17 cellular contexts compared by ENCODE assay signal in the genomic region with DNA sequence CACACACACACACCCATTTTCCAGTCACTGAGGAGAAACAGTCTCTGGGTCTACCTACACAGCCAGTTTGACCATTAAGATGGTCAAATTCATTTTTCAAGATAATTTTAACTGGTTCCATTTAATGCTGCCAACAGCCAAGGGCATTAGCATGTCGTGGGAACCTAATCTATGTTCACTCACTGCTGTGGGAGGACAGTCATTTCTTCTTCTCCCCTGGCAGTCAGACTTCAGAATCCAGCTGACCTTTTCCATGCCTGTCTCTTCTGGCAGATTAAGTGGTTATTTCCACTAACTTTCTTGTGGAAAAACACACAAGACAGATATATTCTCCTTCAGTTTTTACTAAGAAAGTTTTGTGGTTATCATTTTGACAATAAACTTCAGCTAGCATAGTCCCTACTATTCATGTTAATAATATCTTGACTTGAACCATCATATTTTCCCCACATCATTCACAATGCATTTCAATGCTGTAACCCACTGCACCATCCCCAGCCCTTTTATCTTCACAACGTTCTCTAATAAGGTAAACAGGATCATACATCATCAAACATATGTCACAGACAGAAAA.
DNase-seq lines count a peak whose midpoint lies in the region; ATAC-seq and TF ChIP-seq lines count a peak whose summit lies in the region.
"Had no signal": no experiment of that assay in that cellular context is flagged by ENCODE, and none has a peak within 500 bp of the region (broad histone marks: within the 10 kb centered on the region; RNA-seq: fewer than 3 reads in every experiment).

No MANE protein-coding gene starts in this region.

- ATAC-seq in activated CD4-positive, CD25-positive, alpha-beta regulatory T cell treated with anti-CD3 and anti-CD28 coated beads, Interleukin-2, amount 50 U/mL, for 24 hours: peak; percentile 83 to 86
- peak; percentile 38 for ATAC-seq in HG02610 (IDR thresholded peaks at IDR 0.05; ENCODE audit: unreplicated experiment)
- ATAC-seq in activated naive CD8-positive, alpha-beta T cell treated with anti-CD3 and anti-CD28 coated beads, Interleukin-2, amount 10 ng/mL, durations not matched to agents 7 days and 5 days (ENCODE audit: low read depth): peak; percentile 9

- TF ChIP-seq RAD21 in neural cell (conservative IDR thresholded peaks at IDR 0.05): no peak

- no peaks in the 10 kb centered on the region for H3K9me2 ChIP-seq in neural cell (ENCODE audit: insufficient read depth, low read length)

- H3K36me3 ChIP-seq in neural cell (ENCODE audit: insufficient read depth, low read length): no peaks in the 10 kb centered on the region

- no peaks in the 10 kb centered on the region for H3F3A ChIP-seq in neural cell (ENCODE audit: insufficient read depth, low read length, poor library complexity, severe bottlenecking)

- H3K9ac ChIP-seq in neural cell (ENCODE audit: low read length): no peak overlapping the region
- H3K9ac ChIP-seq: GM23248 had no signal

- H3K4me3 ChIP-seq in neural cell (ENCODE audit: low read length): no peak overlapping the region
- H3K4me3 ChIP-seq: GM23248 had no signal

- H3K27ac ChIP-seq in neural cell (ENCODE audit: low read length): peak overlapping the region; percentile 4
- H3K27ac ChIP-seq: GM23248, RWPE1 had no signal

- no peak for TF ChIP-seq EP300 in neural cell (conservative IDR thresholded peaks at IDR 0.05; ENCODE audit: poor library complexity, severe bottlenecking)

- no peaks in the 10 kb centered on the region for H3K9me3 ChIP-seq in neural cell (ENCODE audit: low read length)

- H3K36me3 Mint-ChIP-seq in activated naive CD8-positive, alpha-beta T cell treated with anti-CD3 and anti-CD28 coated beads, Interleukin-2, amount 10 ng/mL, durations not matched to agents 7 days and 5 days: peaks cover 86% of the 10 kb centered on the region
- H3K36me3 Mint-ChIP-seq in glutamatergic neuron (ENCODE audit: unreplicated experiment) (no peaks in the 10 kb centered on the region), progenitor cell of endocrine pancreas (ENCODE audit: insufficient read depth) (no peaks in the 10 kb centered on the region)

- H3K4me2 ChIP-seq in neural cell (ENCODE audit: low read length): peak overlapping the region; percentile 12

- TF ChIP-seq CTCF in neural cell (IDR thresholded peaks at IDR 0.05; ENCODE audit: poor library complexity, severe bottlenecking) (no peak), glutamatergic neuron (IDR thresholded peaks at IDR 0.05; ENCODE audit: partially characterized antibody, unreplicated experiment) (no peak), progenitor cell of endocrine pancreas (IDR thresholded peaks at IDR 0.05; ENCODE audit: unreplicated experiment) (no peak)

- H3K4me1 Mint-ChIP-seq in activated naive CD8-positive, alpha-beta T cell treated with anti-CD3 and anti-CD28 coated beads, Interleukin-2, amount 10 ng/mL, durations not matched to agents 7 days and 5 days: peaks cover 52% of the 10 kb centered on the region
- H3K4me1 Mint-ChIP-seq in glutamatergic neuron (ENCODE audit: low read depth, unreplicated experiment) (peaks cover 10% of the 10 kb centered on the region), progenitor cell of endocrine pancreas (ENCODE audit: low read depth) (peaks cover 35% of the 10 kb centered on the region)

- no peak for DNase-seq in activated CD4-positive, CD25-positive, alpha-beta regulatory T cell treated with anti-CD3 and anti-CD28 coated beads, Interleukin-2, amount 50 U/mL, for 72 hours
- DNase-seq in activated naive CD8-positive, alpha-beta T cell treated with anti-CD3 and anti-CD28 coated beads, Interleukin-2, amount 10 ng/mL, durations not matched to agents 7 days and 5 days: no peak
- DNase-seq in glutamatergic neuron (no peak), NAMALWA (ENCODE audit: low spot score) (no peak), progenitor cell of endocrine pancreas (ENCODE audit: low spot score, unreplicated experiment) (no peak)
- DNase-seq: 8988T, COR-L47, erythroblast, GF-D8, GM23248, MM.1S, NCI-H2081 treated with DMSO at 0.1 percent for 48 hours, NCI-H82 had no signal

- H4K20me1 ChIP-seq in neural cell (ENCODE audit: insufficient read depth): no peaks in the 10 kb centered on the region

- H3K27ac Mint-ChIP-seq in activated naive CD8-positive, alpha-beta T cell treated with anti-CD3 and anti-CD28 coated beads, Interleukin-2, amount 10 ng/mL, durations not matched to agents 7 days and 5 days: peak overlapping the region; percentile 96
- H3K27ac Mint-ChIP-seq in glutamatergic neuron (ENCODE audit: unreplicated experiment) (no peak overlapping the region), progenitor cell of endocrine pancreas (no peak overlapping the region)

- POLR2A ChIA-PET in activated naive CD8-positive, alpha-beta T cell treated with anti-CD3 and anti-CD28 coated beads, Interleukin-2, amount 10 ng/mL, durations not matched to agents 7 days and 5 days (lab: Charles Lee): interaction anchor here (0.6 to 32.0 kb wide), 19 partner anchors 8 to 546 kb away, joined by 3 to 652 read pairs (median 5); partner anchors contain the start of gene DAD1

- no peak overlapping the region for H2AFZ ChIP-seq in neural cell (ENCODE audit: low read depth, low read length)
- H2AFZ ChIP-seq: GM23248 had no signal

- peak overlapping the region; percentile 91 for H3K4me3 Mint-ChIP-seq in activated naive CD8-positive, alpha-beta T cell treated with anti-CD3 and anti-CD28 coated beads, Interleukin-2, amount 10 ng/mL, durations not matched to agents 7 days and 5 days
- H3K4me3 Mint-ChIP-seq in glutamatergic neuron (ENCODE audit: unreplicated experiment) (no peak overlapping the region), progenitor cell of endocrine pancreas (ENCODE audit: low read depth) (no peak overlapping the region)

- H3K79me2 ChIP-seq in neural cell (replicated peaks; ENCODE audit: insufficient read depth, low read length): no peaks in the 10 kb centered on the region

- no peaks in the 10 kb centered on the region for H3K27me3 Mint-ChIP-seq in activated naive CD8-positive, alpha-beta T cell treated with anti-CD3 and anti-CD28 coated beads, Interleukin-2, amount 10 ng/mL, durations not matched to agents 7 days and 5 days
- peaks cover 4% of the 10 kb centered on the region for H3K27me3 Mint-ChIP-seq in glutamatergic neuron (ENCODE audit: unreplicated experiment)
- no peaks in the 10 kb centered on the region for H3K27me3 Mint-ChIP-seq in progenitor cell of endocrine pancreas

- H3K27me3 ChIP-seq in neural cell (ENCODE audit: insufficient read depth, low read depth, low read length): no peaks in the 10 kb centered on the region

- H3K9me3 Mint-ChIP-seq in activated naive CD8-positive, alpha-beta T cell treated with anti-CD3 and anti-CD28 coated beads, Interleukin-2, amount 10 ng/mL, durations not matched to agents 7 days and 5 days: no peaks in the 10 kb centered on the region
- H3K9me3 Mint-ChIP-seq in glutamatergic neuron (ENCODE audit: unreplicated experiment) (peaks cover 2% of the 10 kb centered on the region), progenitor cell of endocrine pancreas (ENCODE audit: low read depth) (no peaks in the 10 kb centered on the region)

TF ChIP-seq in neural cell, 6 proteins besides CTCF, POLR2A, EP300 and RAD21:
- no peak for TF ChIP-seq MXI1 (conservative IDR thresholded peaks at IDR 0.05; ENCODE audit: poor library complexity, severe bottlenecking)
- TF ChIP-seq SMC3 (conservative IDR thresholded peaks at IDR 0.05; ENCODE audit: poor library complexity): no peak
- no peak for TF ChIP-seq REST (IDR thresholded peaks at IDR 0.05; ENCODE audit: borderline replicate concordance)
- no peak for TF ChIP-seq EZH2 (IDR thresholded peaks at IDR 0.05; ENCODE audit: borderline replicate concordance, insufficient read depth, low read length, poor library complexity, severe bottlenecking)
- TF ChIP-seq POLR2AphosphoS5 (IDR thresholded peaks at IDR 0.05): no peak
- no peak for TF ChIP-seq TAF1 (IDR thresholded peaks at IDR 0.05; ENCODE audit: low read depth)

Comparison
In these comparisons a context has a peak if more than half of its experiments do, and no peak if none do; other contexts are left out.
1. ATAC-seq: peak in every context shown above with its lines; median percentile 84 in activated CD4-positive, CD25-positive, alpha-beta regulatory T cell treated with anti-CD3 and anti-CD28 coated beads, Interleukin-2, amount 50 U/mL, for 24 hours; 38 in HG02610; 9 in activated naive CD8-positive, alpha-beta T cell treated with anti-CD3 and anti-CD28 coated beads, Interleukin-2, amount 10 ng/mL, durations not matched to agents 7 days and 5 days.